Comparison of ENCODE assay signal across 17 cellular contexts in genomic region chr20:59148713-59149493, GRCh38. TPM values are rescaled to one million over a fixed set of nuclear protein-coding genes. Genes with fewer than 3 reads are reported as not detected.
DNase-seq lines count a peak whose midpoint lies in the region; ATAC-seq and TF ChIP-seq lines count a peak whose summit lies in the region.
"Had no signal": no experiment of that assay in that cellular context is flagged by ENCODE, and none has a peak within 500 bp of the region (broad histone marks: within the 10 kb centered on the region; RNA-seq: fewer than 3 reads in every experiment).

No MANE protein-coding gene starts in this region.

- no peak overlapping the region for H4K8ac ChIP-seq in neuronal stem cell (ENCODE audit: low read depth, low read length)

- H3K36me3 ChIP-seq in neuronal stem cell (replicated peaks in 1 of 2; ENCODE audit: control insufficient read depth in 2 of 2, insufficient read depth in 2 of 2, low read length in 2 of 2) (no peaks in the 10 kb centered on the region), tibial nerve (no peaks in the 10 kb centered on the region)
- H3K36me3 ChIP-seq: breast epithelium had no signal

- H3K27me3 Mint-ChIP-seq in activated CD4-positive, alpha-beta T cell treated with anti-CD3 and anti-CD28 coated beads for 36 hours, result no peaks in the 10 kb centered on the region
- no peaks in the 10 kb centered on the region for H3K27me3 Mint-ChIP-seq in T-cell

- peaks cover 96% of the 10 kb centered on the region for H3K4me1 Mint-ChIP-seq in activated CD4-positive, alpha-beta T cell treated with anti-CD3 and anti-CD28 coated beads for 36 hours
- peaks cover 96 to 98% (median 97%) of the 10 kb centered on the region in 3 donors for H3K4me1 Mint-ChIP-seq in T-cell

- H3K79me1 ChIP-seq in neuronal stem cell (ENCODE audit: low read depth, low read length), result no peaks in the 10 kb centered on the region

- POLR2A ChIA-PET in activated CD4-positive, alpha-beta T cell treated with anti-CD3 and anti-CD28 coated beads for 36 hours (lab: Charles Lee), result interaction anchor here (1.1 kb wide), 1 partner anchor 11 kb away, joined by 3 read pairs; no protein-coding TSS in a partner anchor
- POLR2A ChIA-PET in T-cell (lab: Charles Lee), result interaction anchor here (0.6 to 1.0 kb wide), 7 partner anchors 15 to 494 kb away, joined by 3 to 7 read pairs (median 4); partner anchors contain the start of gene ZNF831 (in 1 of the 2)

- H3K4me3 ChIP-seq in coronary artery, result no peak overlapping the region
- no peak overlapping the region for H3K4me3 ChIP-seq in neuronal stem cell (ENCODE audit: low read length in 2 of 2)
- no peak overlapping the region for H3K4me3 ChIP-seq in tibial nerve
- H3K4me3 ChIP-seq: breast epithelium had no signal

- no peak overlapping the region for H2BK120ac ChIP-seq in neuronal stem cell (ENCODE audit: low read depth, low read length)

- intact Hi-C loops in activated CD4-positive, alpha-beta T cell treated with anti-CD3 and anti-CD28 coated beads for 36 hours (cut with DNase I, micrococcal nuclease), result loop anchor here (5.0 to 10.0 kb wide), 3 partner anchors 117 to 914 kb away; partner anchors contain the start of gene ATP5F1E (in 1 of the 2)

- no peak overlapping the region for H2BK12ac ChIP-seq in neuronal stem cell (ENCODE audit: low read length)

- TF ChIP-seq CTCF in coronary artery (IDR thresholded peaks at IDR 0.05) (no peak), tibial nerve (IDR thresholded peaks at IDR 0.05) (no peak)

- no peak overlapping the region for H2AFZ ChIP-seq in neuronal stem cell (ENCODE audit: low read length)

- no CpG with 5 or more reads among the region's 9 CpGs for WGBS in neuronal stem cell (ENCODE audit: extremely low coverage in 2 of 2, insufficient read length in 2 of 2, insufficient replicate concordance in 1 of 2), 2 donors
- 82 to 85% methylated on average over 8 to 9 of the region's 9 CpGs for WGBS in tibial nerve, 2 donors

- peak overlapping the region; percentile 44 for H3K4me3 Mint-ChIP-seq in activated CD4-positive, alpha-beta T cell treated with anti-CD3 and anti-CD28 coated beads for 36 hours
- peak overlapping the region; percentile 48 to 69 (median 67) for H3K4me3 Mint-ChIP-seq in T-cell
- H3K4me3 Mint-ChIP-seq: neural crest cell had no signal

- no peak overlapping the region for H2BK5ac ChIP-seq in neuronal stem cell (ENCODE audit: low read length)

- TF ChIP-seq POLR2A in tibial nerve (IDR thresholded peaks at IDR 0.05), result no peak

- no peaks in the 10 kb centered on the region for H3K9me3 Mint-ChIP-seq in activated CD4-positive, alpha-beta T cell treated with anti-CD3 and anti-CD28 coated beads for 36 hours (ENCODE audit: low read depth)
- H3K9me3 Mint-ChIP-seq in T-cell, result no peaks in the 10 kb centered on the region

- H3K4me1 ChIP-seq in neuronal stem cell (ENCODE audit: control insufficient read depth in 2 of 2, insufficient read depth in 1 of 2, low read depth in 1 of 2, low read length in 2 of 2) (no peaks in the 10 kb centered on the region), tibial nerve (peaks cover 0 to 29% (median 10%) of the 10 kb centered on the region in 4 donors)

- H3K4me2 ChIP-seq in neuronal stem cell (ENCODE audit: insufficient read depth, low read length, poor library complexity, severe bottlenecking), result no peak overlapping the region

- peak overlapping the region; percentile 38 for H3K9ac ChIP-seq in neuronal stem cell (ENCODE audit: low read depth, low read length, poor library complexity)

- peak overlapping the region; percentile 24 for H2AK5ac ChIP-seq in neuronal stem cell (ENCODE audit: low read depth, low read length)

- no peak overlapping the region for H3K4ac ChIP-seq in neuronal stem cell (ENCODE audit: low read length)

- H3K14ac ChIP-seq in neuronal stem cell (ENCODE audit: low read length), result no peak overlapping the region

- peak overlapping the region; percentile 24 for H3K18ac ChIP-seq in neuronal stem cell (ENCODE audit: low read length)

- peaks cover 24% of the 10 kb centered on the region for H3K36me3 Mint-ChIP-seq in activated CD4-positive, alpha-beta T cell treated with anti-CD3 and anti-CD28 coated beads for 36 hours (ENCODE audit: low read depth)
- peaks cover 15% of the 10 kb centered on the region for H3K36me3 Mint-ChIP-seq in T-cell

- H3K27ac ChIP-seq in coronary artery (peak overlapping the region in 1 of 2 donors; percentile 62), neuronal stem cell (replicated peaks; ENCODE audit: low read length) (no peak overlapping the region), tibial nerve (peak overlapping the region in 1 of 4 donors; percentile 60)
- H3K27ac ChIP-seq: VCaP had no signal

- peaks cover 0 to 2% of the 10 kb centered on the region in 2 donors for H3K9me3 ChIP-seq in neuronal stem cell (replicated peaks in 1 of 2; ENCODE audit: control insufficient read depth in 2 of 2, insufficient read depth in 1 of 2, low read depth in 1 of 2, low read length in 2 of 2)
- no peaks in the 10 kb centered on the region for H3K9me3 ChIP-seq in tibial nerve
- H3K9me3 ChIP-seq: breast epithelium had no signal

- H4K91ac ChIP-seq in neuronal stem cell (ENCODE audit: low read depth, low read length, poor library complexity), result no peak overlapping the region

- H3K23ac ChIP-seq in neuronal stem cell (ENCODE audit: low read depth, low read length, poor library complexity), result no peak overlapping the region

- TF ChIP-seq EP300 in tibial nerve (IDR thresholded peaks at IDR 0.05), result no peak

- no peak for ATAC-seq in activated CD4-positive, alpha-beta T cell treated with anti-CD3 and anti-CD28 coated beads for 36 hours
- ATAC-seq in T-cell (replicated peaks in 1 of 4), result peak in 1 of 4 experiments; percentile 1

- peaks cover 0 to under 1% (median 0%) of the 10 kb centered on the region in 3 experiments for H3K27me3 ChIP-seq in neuronal stem cell (ENCODE audit: control insufficient read depth in 3 of 3, insufficient read depth in 3 of 3, low read depth in 1 of 3, low read length in 3 of 3)
- H3K27me3 ChIP-seq in tibial nerve, result no peaks in the 10 kb centered on the region
- H3K27me3 ChIP-seq: breast epithelium had no signal

- no peak overlapping the region for H2BK15ac ChIP-seq in neuronal stem cell (ENCODE audit: low read length)

- no peak for DNase-seq in activated CD4-positive, alpha-beta T cell treated with anti-CD3 and anti-CD28 coated beads for 36 hours
- no peak for DNase-seq in activated CD4-positive, alpha-beta T cell treated with anti-CD3 and anti-CD28 coated beads for 48 hours
- DNase-seq in T-cell (peak in 3 of 34 experiments; percentile 18 to 43 (median 35)), coronary artery (ENCODE audit: low spot score) (peak; percentile 7), neuronal stem cell (ENCODE audit: low spot score) (no peak), NCI-H1105 treated with DMSO at 0.1 percent for 48 hours (lab: John Stamatoyannopoulos, UW) (no peak), tibial nerve (ENCODE audit: low spot score in 2 of 2) (no peak), dermis blood vessel endothelial cell (no peak)
- DNase-seq: Calu3, glutamatergic neuron, NCI-H1694, NCI-H774 had no signal

- CTCF ChIA-PET in activated CD4-positive, alpha-beta T cell treated with anti-CD3 and anti-CD28 coated beads for 36 hours (lab: Charles Lee), result interaction anchor here (0.7 to 1.6 kb wide), 3 partner anchors 11 to 60 kb away, joined by 3 to 6 read pairs (median 3); no protein-coding TSS in a partner anchor
- CTCF ChIA-PET in T-cell (lab: Charles Lee), result interaction anchor here in 1 of 2 donors (0.6 to 3.0 kb wide), 3 partner anchors 16 to 94 kb away, joined by 4 to 13 read pairs (median 5); partner anchors contain the start of gene ZNF831

- H3K27ac Mint-ChIP-seq in activated CD4-positive, alpha-beta T cell treated with anti-CD3 and anti-CD28 coated beads for 36 hours, result peak overlapping the region; percentile 95
- H3K27ac Mint-ChIP-seq in T-cell, result peak overlapping the region; percentile 98 to 99

RNA-seq across cellular contexts. Expression of gene ZNF831, which starts 14.7 kb away (rescaled TPM):
- 1 to 10 TPM; 7.0 to 8.6 TPM for total RNA-seq in activated CD4-positive, alpha-beta T cell treated with anti-CD3 and anti-CD28 coated beads for 36 hours
- 10 to 100 TPM; 23.1 to 48.0 (median 29.7) TPM for total RNA-seq in T-cell
- not detected for polyA plus RNA-seq in neuronal stem cell (2013, experiment 1 of 2)
- polyA plus RNA-seq in neuronal stem cell (2013, experiment 2 of 2), result not detected
- 1 to 10 TPM in 1 of 4 donors, under 1 TPM in 3; under 0.01 to 1.8 (median 0.87) TPM for total RNA-seq in tibial nerve
- total RNA-seq in dermis blood vessel endothelial cell, result under 0.01 and 0.09 TPM in 2 replicates
- total RNA-seq: A172, Calu3, endothelial cell of umbilical vein, neural crest cell had no signal
- polyA plus RNA-seq: endothelial cell of umbilical vein had no signal
